Comparison of ENCODE assay signal across 18 cellular contexts in the genomic region with DNA sequence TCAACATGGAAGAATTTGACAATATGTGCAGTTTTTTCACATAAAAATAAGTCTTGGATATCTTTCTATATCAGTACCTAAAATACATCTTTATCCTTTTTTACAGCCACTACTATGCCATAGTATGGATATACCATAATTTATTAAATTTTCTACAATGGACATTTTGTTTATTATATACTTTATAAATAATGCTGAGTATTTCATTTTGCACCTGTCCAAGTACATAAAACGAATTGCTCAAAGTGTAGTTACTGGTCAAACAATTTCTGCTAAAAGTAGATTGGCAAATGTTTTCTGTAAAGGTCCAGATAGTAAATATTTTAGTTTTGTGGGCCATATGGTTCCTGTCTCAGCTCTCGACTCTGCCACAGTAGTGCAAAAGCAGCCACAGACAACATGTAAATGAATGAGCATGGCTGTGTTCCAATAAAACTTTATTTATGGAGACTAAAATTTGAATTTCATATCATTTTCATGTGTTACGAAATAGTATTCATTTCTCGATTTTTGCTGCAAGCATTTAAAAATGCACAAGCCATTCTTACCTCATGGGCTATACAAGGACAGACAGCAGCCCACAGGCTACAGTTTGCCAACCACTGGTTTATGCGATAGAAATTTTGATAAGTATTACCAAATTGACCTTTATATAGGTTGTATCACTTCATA.
DNase-seq lines count a peak whose midpoint lies in the region; ATAC-seq, FAIRE-seq and TF ChIP-seq lines count a peak whose summit lies in the region.
"Had no signal": no experiment of that assay in that cellular context is flagged by ENCODE, and none has a peak within 500 bp of the region (broad histone marks: within the 10 kb centered on the region; RNA-seq: fewer than 3 reads in every experiment).

No MANE protein-coding gene starts in this region.

- H3K9ac ChIP-seq in IMR-90 (ENCODE audit: low read depth, low read length) (no peak overlapping the region), K562 (ENCODE audit: insufficient read depth in 1 of 2, low read depth in 2 of 2, low read length in 2 of 2) (no peak overlapping the region)

- H2BK15ac ChIP-seq in IMR-90 (ENCODE audit: low read depth, low read length): no peak overlapping the region

- H2BK120ac ChIP-seq in IMR-90 (ENCODE audit: low read depth, low read length): peak overlapping the region; percentile 9; the same call in 1 of the 2 replicates

- H2BK5ac ChIP-seq in IMR-90 (ENCODE audit: low read depth, low read length, poor library complexity, severe bottlenecking): no peak overlapping the region

- H3K14ac ChIP-seq in IMR-90 (replicated peaks; ENCODE audit: low read depth, low read length): no peak overlapping the region

- no peak overlapping the region for H2AK9ac ChIP-seq in IMR-90 (replicated peaks; ENCODE audit: low read depth, low read length, poor library complexity)

- TF ChIP-seq RAD21 in IMR-90 (IDR thresholded peaks at IDR 0.05; ENCODE audit: low read length): no peak
- no peak for TF ChIP-seq RAD21 in K562 (CRISPR knock-in tag; conservative IDR thresholded peaks at IDR 0.05 in 1 of 2, IDR thresholded peaks at IDR 0.05 in 1 of 2)

- TF ChIP-seq CTCF in IMR-90 (conservative IDR thresholded peaks at IDR 0.05; ENCODE audit: low read depth, low read length) (no peak), K562 (IDR thresholded peaks at IDR 0.05 in 2 of 3, conservative IDR thresholded peaks at IDR 0.05 in 1 of 3; ENCODE audit: insufficient read depth in 2 of 3, low read depth in 1 of 3, low read length in 3 of 3) (no peak), fibroblast of pulmonary artery (IDR thresholded peaks at IDR 0.05; ENCODE audit: low read length, missing control alignments) (no peak), upper lobe of right lung (IDR thresholded peaks at IDR 0.05) (no peak), osteocyte (IDR thresholded peaks at IDR 0.05) (no peak)

- no peaks in the 10 kb centered on the region for H3K79me1 ChIP-seq in IMR-90 (ENCODE audit: low read depth in 1 of 2, low read length in 2 of 2)

- ATAC-seq in IMR-90 (ENCODE audit: low read depth) (no peak), K562 (no peak), upper lobe of right lung (no peak), HG03139 (IDR thresholded peaks at IDR 0.05; ENCODE audit: unreplicated experiment) (no peak)
- ATAC-seq: GM23338 had no signal

- no peak overlapping the region for H4K5ac ChIP-seq in IMR-90 (ENCODE audit: low read depth, low read length)

- no peak for TF ChIP-seq EP300 in K562 (IDR thresholded peaks at IDR 0.05; ENCODE audit: low read length)

- H4K8ac ChIP-seq in IMR-90 (ENCODE audit: low read depth in 2 of 2, low read length in 2 of 2): no peak overlapping the region; a peak in 1 of 4 replicates

- H2BK20ac ChIP-seq in IMR-90 (ENCODE audit: low read depth, low read length): no peak overlapping the region; the same call in 1 of the 2 replicates

- peaks cover 2% of the 10 kb centered on the region for H3K4me1 ChIP-seq in IMR-90 (ENCODE audit: control insufficient read depth, insufficient read depth, low read length)
- peaks cover 0 to 2% of the 10 kb centered on the region in 2 experiments; a peak in 1 of 5 replicates for H3K4me1 ChIP-seq in K562 (replicated peaks in 1 of 2; ENCODE audit: control insufficient read depth in 2 of 2, insufficient read depth in 2 of 2, low read length in 2 of 2)
- peaks cover 9% of the 10 kb centered on the region for H3K4me1 ChIP-seq in upper lobe of right lung
- H3K4me1 ChIP-seq: Caco-2 had no signal

- no peak overlapping the region for H3K4me3 ChIP-seq in IMR-90 (ENCODE audit: insufficient read depth, low read depth, low read length)
- no peak overlapping the region for H3K4me3 ChIP-seq in K562
- H3K4me3 ChIP-seq in fibroblast of pulmonary artery (replicated peaks; ENCODE audit: low read depth, low read length): no peak overlapping the region
- no peak overlapping the region for H3K4me3 ChIP-seq in upper lobe of right lung
- H3K4me3 ChIP-seq: GM23338 had no signal

- no peaks in the 10 kb centered on the region for H4K20me1 ChIP-seq in IMR-90 (ENCODE audit: insufficient read depth, low read length)
- H4K20me1 ChIP-seq in K562 (replicated peaks; ENCODE audit: control insufficient read depth, insufficient read depth, low read length): no peaks in the 10 kb centered on the region

- H3K79me2 ChIP-seq in K562 (ENCODE audit: control insufficient read depth, insufficient read depth, low read length): no peaks in the 10 kb centered on the region

- no peak overlapping the region for H3K4me3 Mint-ChIP-seq in osteocyte (ENCODE audit: unreplicated experiment)
- H3K4me3 Mint-ChIP-seq: CD4-positive, alpha-beta T cell; GM23338; IgD-negative memory B cell had no signal

- no peak overlapping the region for H3K27ac ChIP-seq in IMR-90 (ENCODE audit: insufficient read depth, low read length)
- no peak overlapping the region for H3K27ac ChIP-seq in K562 (ENCODE audit: extremely low read depth, low read depth, low read length)
- H3K27ac ChIP-seq in upper lobe of right lung: no peak overlapping the region
- H3K27ac ChIP-seq: C4-2B, HL-60 had no signal

- no peak overlapping the region for H3K4me2 ChIP-seq in IMR-90 (ENCODE audit: low read depth, low read length)
- no peak overlapping the region for H3K4me2 ChIP-seq in K562 (ENCODE audit: insufficient read depth, low read length)
- H3K4me2 ChIP-seq: GM23338 had no signal

- no peaks in the 10 kb centered on the region for H3K27me3 Mint-ChIP-seq in osteocyte (ENCODE audit: unreplicated experiment)

- H3K4ac ChIP-seq in IMR-90 (ENCODE audit: low read depth, low read length): no peak overlapping the region

- H3K9me3 ChIP-seq in IMR-90 (ENCODE audit: control insufficient read depth, insufficient read depth, low read length) (no peaks in the 10 kb centered on the region), K562 (replicated peaks; ENCODE audit: control insufficient read depth, insufficient read depth, low read depth, low read length) (no peaks in the 10 kb centered on the region), upper lobe of right lung (no peaks in the 10 kb centered on the region)
- H3K9me3 ChIP-seq: Caco-2 had no signal

- WGBS in IMR-90 (ENCODE audit: extremely low coverage in 2 of 2, insufficient read length in 1 of 2), 2 experiments: 20% methylated on average over 1 of the region's 5 CpGs; no CpG with 5 or more reads in 1 of the 2 experiments
- WGBS in K562 (ENCODE audit: insufficient coverage, low coverage, missing lambda C conversion rate): 71% methylated on average over 5 of the region's 5 CpGs

- CTCF ChIA-PET in IMR-90 (lab: Yijun Ruan, JAX): interaction anchor here (1.0 kb wide), 1 partner anchor 10 kb away, joined by 4 read pairs; no protein-coding TSS in a partner anchor
- CTCF ChIA-PET in K562 (lab: Yijun Ruan, JAX; ENCODE audit: low intra/inter-chr PET ratio): no interaction called here

- TF ChIP-seq POLR2A in IMR-90 (IDR thresholded peaks at IDR 0.05; ENCODE audit: low read depth, low read length): no peak
- TF ChIP-seq POLR2A in K562 (conservative IDR thresholded peaks at IDR 0.05): no peak

- no peak overlapping the region for H4K91ac ChIP-seq in IMR-90 (ENCODE audit: insufficient read depth, low read depth, low read length)

- H3K23ac ChIP-seq in IMR-90 (ENCODE audit: low read depth, low read length): no peak overlapping the region

- H2AK5ac ChIP-seq in IMR-90 (ENCODE audit: low read depth, low read length): no peak overlapping the region; the same call in 1 of the 2 replicates

- H3K27me3 ChIP-seq in IMR-90 (ENCODE audit: control insufficient read depth, insufficient read depth, low read length) (no peaks in the 10 kb centered on the region), K562 (ENCODE audit: control insufficient read depth in 2 of 2, insufficient read depth in 2 of 2, low read length in 2 of 2) (no peaks in the 10 kb centered on the region), upper lobe of right lung (no peaks in the 10 kb centered on the region)

- no peak overlapping the region for H3K18ac ChIP-seq in IMR-90 (ENCODE audit: low read depth, low read length)

- H3K56ac ChIP-seq in IMR-90 (ENCODE audit: extremely low read depth, insufficient read depth, low read length): no peak overlapping the region

- peaks cover 11% of the 10 kb centered on the region for H3K4me1 Mint-ChIP-seq in osteocyte (ENCODE audit: unreplicated experiment)
- H3K4me1 Mint-ChIP-seq: IgD-negative memory B cell had no signal

- peaks cover 14% of the 10 kb centered on the region for H3K9me1 ChIP-seq in IMR-90 (ENCODE audit: insufficient read depth, low read length)
- no peaks in the 10 kb centered on the region for H3K9me1 ChIP-seq in K562 (ENCODE audit: control insufficient read depth, insufficient read depth, low read length)

- H2AFZ ChIP-seq in IMR-90 (replicated peaks; ENCODE audit: low read length, poor library complexity) (no peak overlapping the region), K562 (ENCODE audit: low read depth, low read length) (no peak overlapping the region)
- H2AFZ ChIP-seq: GM23338 had no signal

- H3K36me3 Mint-ChIP-seq in osteocyte (ENCODE audit: unreplicated experiment): no peaks in the 10 kb centered on the region

- BruUV-seq in IMR-90 (replicated peaks; lab: Mats Ljungman, UMichigan) (no TSS peak), K562 (replicated peaks; lab: Mats Ljungman, UMichigan) (no TSS peak)

- H3K36me3 ChIP-seq in IMR-90 (ENCODE audit: control insufficient read depth, insufficient read depth, low read length): no peaks in the 10 kb centered on the region
- peaks cover 3% of the 10 kb centered on the region; the same call in 2 of the 3 replicates for H3K36me3 ChIP-seq in K562 (ENCODE audit: control insufficient read depth, insufficient read depth, low read length)
- H3K36me3 ChIP-seq in upper lobe of right lung: no peaks in the 10 kb centered on the region

- H3K27ac Mint-ChIP-seq in osteocyte (ENCODE audit: unreplicated experiment): no peak overlapping the region
- H3K27ac Mint-ChIP-seq: CD4-positive, alpha-beta T cell; GM23338; IgD-negative memory B cell had no signal

- no peak for FAIRE-seq in K562 (lab: Jason Lieb, UNC)
- FAIRE-seq: A204.1, D721Med, H54 had no signal

- H3K9me3 Mint-ChIP-seq in osteocyte (ENCODE audit: unreplicated experiment): no peaks in the 10 kb centered on the region
- H3K9me3 Mint-ChIP-seq: CD4-positive, alpha-beta T cell; GM23338 had no signal

- in situ Hi-C loops in IMR-90 (cut with MboI; ENCODE audit: low sequenced_read_pairs) (no loop called here), K562 (cut with MboI) (no loop called here)

- POLR2A ChIA-PET in IMR-90 (lab: Charles Lee; ENCODE audit: unreplicated experiment): no interaction called here
- POLR2A ChIA-PET in K562 (lab: Yijun Ruan, JAX): no interaction called here

- dilution Hi-C loops in IMR-90 (cut with HindIII; ENCODE audit: low sequenced_read_pairs, unreplicated experiment): no loop called here

- intact Hi-C loops in IMR-90 (cut with micrococcal nuclease) (no loop called here), K562 (cut with micrococcal nuclease) (no loop called here), upper lobe of right lung (cut with DNase I) (no loop called here), posterior cingulate gyrus (cut with DNase I) (no loop called here)

- DNase-seq in IMR-90 (no peak), K562 (ENCODE audit: extremely low read depth in 1 of 4, low spot score in 3 of 4) (no peak), fibroblast of pulmonary artery (ENCODE audit: low read depth) (peak; percentile 28), upper lobe of right lung (no peak), osteocyte (ENCODE audit: extremely low spot score, unreplicated experiment) (no peak), posterior cingulate gyrus (no peak)
- DNase-seq: AML-193; Caco-2; CD4-positive, alpha-beta T cell; GDM1 had no signal
